Comparison of ENCODE assay signal across 8 cellular contexts in genomic region chr11:122850076-122850631, GRCh38. TPM values are rescaled to one million over a fixed set of nuclear protein-coding genes. Genes with fewer than 3 reads are reported as not detected.
DNase-seq lines count a peak whose midpoint lies in the region; ATAC-seq and TF ChIP-seq lines count a peak whose summit lies in the region.

No MANE protein-coding gene starts in this region.

- no peaks in the 10 kb centered on the region for H3K9me2 ChIP-seq in Loucy (replicated peaks; ENCODE audit: low read depth, low read length)

- H3K4me2 ChIP-seq in Loucy (ENCODE audit: low read depth, low read length, poor library complexity, severe bottlenecking) (peak overlapping the region; percentile 59), mesendoderm (ENCODE audit: low read length) (no peak overlapping the region)

- no peaks in the 10 kb centered on the region for H3K79me2 ChIP-seq in Loucy (ENCODE audit: insufficient read depth, low read length)
- H3K79me2 ChIP-seq in mesendoderm (ENCODE audit: control insufficient read depth, insufficient read depth, low read length) = no peaks in the 10 kb centered on the region

- no peaks in the 10 kb centered on the region for H3K27me3 ChIP-seq in CD4-positive, alpha-beta T cell (ENCODE audit: control insufficient read depth, insufficient read depth, low read length)
- H3K27me3 ChIP-seq in Loucy (ENCODE audit: insufficient read depth, low read length, poor library complexity, severe bottlenecking) (no peaks in the 10 kb centered on the region), mesendoderm (ENCODE audit: insufficient read depth, low read length, poor library complexity) (no peaks in the 10 kb centered on the region), upper lobe of right lung (no peaks in the 10 kb centered on the region)

- no peak for ATAC-seq in CD4-positive, alpha-beta T cell (ENCODE audit: poor library complexity)
- peak; percentile 73 for ATAC-seq in activated naive CD8-positive, alpha-beta T cell treated with anti-CD3 and anti-CD28 coated beads, Interleukin-2, amount 50 U/mL, for 24 hours
- no peak for ATAC-seq in GM19324 (IDR thresholded peaks at IDR 0.05; ENCODE audit: low FRiP score, unreplicated experiment)
- no peak for ATAC-seq in upper lobe of right lung

- H3K36me3 ChIP-seq in Loucy (ENCODE audit: insufficient read depth, low read length) (no peaks in the 10 kb centered on the region), mesendoderm (ENCODE audit: control insufficient read depth, insufficient read depth, low read length) (no peaks in the 10 kb centered on the region), upper lobe of right lung (no peaks in the 10 kb centered on the region)

- H3K23ac ChIP-seq in mesendoderm (ENCODE audit: low read length) = no peak overlapping the region

- H3K27ac ChIP-seq in CD4-positive, alpha-beta T cell (ENCODE audit: low read depth, low read length) = no peak overlapping the region
- H3K27ac ChIP-seq in mesendoderm (ENCODE audit: low read depth, low read length) (peak overlapping the region; percentile 79), upper lobe of right lung (no peak overlapping the region)

- H4K8ac ChIP-seq in mesendoderm (ENCODE audit: low read depth, low read length) = no peak overlapping the region

- peak overlapping the region; percentile 68 for H3K27ac Mint-ChIP-seq in CD4-positive, alpha-beta T cell
- peak overlapping the region; percentile 97 for H3K27ac Mint-ChIP-seq in activated naive CD8-positive, alpha-beta T cell treated with anti-CD3 and anti-CD28 coated beads, Interleukin-2, amount 50 U/mL, for 24 hours

- peak overlapping the region; percentile 60 for H3K4ac ChIP-seq in mesendoderm (ENCODE audit: low read depth, low read length)

- H3K4me1 ChIP-seq in Loucy (ENCODE audit: insufficient read depth, low read length, poor library complexity, severe bottlenecking) (peaks cover 50% of the 10 kb centered on the region), mesendoderm (ENCODE audit: control insufficient read depth, low read depth, low read length) (peaks cover 12% of the 10 kb centered on the region), upper lobe of right lung (no peaks in the 10 kb centered on the region)

- H3K4me3 ChIP-seq in Loucy (ENCODE audit: low read length, poor library complexity, severe bottlenecking) (peak overlapping the region; percentile 26), mesendoderm (ENCODE audit: low read length) (no peak overlapping the region), upper lobe of right lung (no peak overlapping the region)

- DNase-seq in CD4-positive, alpha-beta T cell = no peak
- peak; percentile 71 for DNase-seq in activated naive CD8-positive, alpha-beta T cell treated with anti-CD3 and anti-CD28 coated beads, Interleukin-2, amount 50 U/mL, for 24 hours
- DNase-seq in mesendoderm = peak; percentile 78
- DNase-seq in upper lobe of right lung = no peak
- DNase-seq in ACHN = no peak
- DNase-seq in SHP77 (lab: John Stamatoyannopoulos, UW) = no peak

- H3K9me3 ChIP-seq in CD4-positive, alpha-beta T cell (ENCODE audit: control insufficient read depth, low read length) = no peaks in the 10 kb centered on the region
- no peaks in the 10 kb centered on the region for H3K9me3 ChIP-seq in Loucy (ENCODE audit: insufficient read depth, low read depth, low read length)
- no peaks in the 10 kb centered on the region for H3K9me3 ChIP-seq in upper lobe of right lung

- H2AK5ac ChIP-seq in mesendoderm (ENCODE audit: low read length) = no peak overlapping the region

- peak overlapping the region; percentile 70 for H3K56ac ChIP-seq in mesendoderm (ENCODE audit: low read length)

- peak overlapping the region; percentile 61 for H2BK120ac ChIP-seq in mesendoderm (ENCODE audit: low read depth, low read length)

- H3K4me3 Mint-ChIP-seq in CD4-positive, alpha-beta T cell = no peak overlapping the region
- peak overlapping the region; percentile 65 for H3K4me3 Mint-ChIP-seq in activated naive CD8-positive, alpha-beta T cell treated with anti-CD3 and anti-CD28 coated beads, Interleukin-2, amount 50 U/mL, for 24 hours

- CTCF ChIA-PET in CD4-positive, alpha-beta T cell (lab: Charles Lee) = no interaction called here

- POLR2A ChIA-PET in CD4-positive, alpha-beta T cell (lab: Charles Lee) = interaction anchor here (2.9 kb wide), 1 partner anchor 11 kb away, joined by 26 read pairs; the partner anchor contains the start of gene CRTAM

- H4K20me1 ChIP-seq in Loucy (ENCODE audit: insufficient read depth, low read length, poor library complexity, severe bottlenecking) = no peaks in the 10 kb centered on the region

- no peaks in the 10 kb centered on the region for H3K79me1 ChIP-seq in mesendoderm (ENCODE audit: low read length)

- WGBS in mesendoderm (ENCODE audit: extremely low coverage, insufficient coverage, low lambda C conversion rate) = no CpG with 5 or more reads among the region's 7 CpGs

- H3K18ac ChIP-seq in mesendoderm (ENCODE audit: low read length) = no peak overlapping the region

- in situ Hi-C loops in ACHN (cut with HindIII; ENCODE audit: low pct_ligation_motif_present, low pct_unique_long_range_greater_than_20kb, low sequenced_read_pairs) = no loop called here

- no peak for TF ChIP-seq CTCF in CD4-positive, alpha-beta T cell (IDR thresholded peaks at IDR 0.05)
- TF ChIP-seq CTCF in Loucy (conservative IDR thresholded peaks at IDR 0.05; ENCODE audit: low read length) (peak; percentile 41), upper lobe of right lung (IDR thresholded peaks at IDR 0.05) (no peak)

- no peaks in the 10 kb centered on the region for H3K9me3 Mint-ChIP-seq in CD4-positive, alpha-beta T cell
- no peaks in the 10 kb centered on the region for H3K9me3 Mint-ChIP-seq in activated naive CD8-positive, alpha-beta T cell treated with anti-CD3 and anti-CD28 coated beads, Interleukin-2, amount 50 U/mL, for 24 hours

- no peaks in the 10 kb centered on the region for H3K36me3 Mint-ChIP-seq in CD4-positive, alpha-beta T cell (ENCODE audit: low read depth)
- H3K36me3 Mint-ChIP-seq in activated naive CD8-positive, alpha-beta T cell treated with anti-CD3 and anti-CD28 coated beads, Interleukin-2, amount 50 U/mL, for 24 hours (ENCODE audit: low read depth) = peaks cover 44% of the 10 kb centered on the region

- intact Hi-C loops in CD4-positive, alpha-beta T cell (cut with DNase I, micrococcal nuclease) = loop anchor here in 1 of 2 experiments (5.0 kb wide), 3 partner anchors 38 to 268 kb away; no protein-coding TSS in a partner anchor
- intact Hi-C loops in upper lobe of right lung (cut with DNase I) = loop anchor here (10.0 kb wide), 2 partner anchors 55 to 225 kb away; no protein-coding TSS in a partner anchor

- no peaks in the 10 kb centered on the region for H3K27me3 Mint-ChIP-seq in CD4-positive, alpha-beta T cell
- H3K27me3 Mint-ChIP-seq in activated naive CD8-positive, alpha-beta T cell treated with anti-CD3 and anti-CD28 coated beads, Interleukin-2, amount 50 U/mL, for 24 hours = no peaks in the 10 kb centered on the region

- peak overlapping the region; percentile 67 for H2BK5ac ChIP-seq in mesendoderm (ENCODE audit: low read length)

- H3K9ac ChIP-seq in Loucy (ENCODE audit: low read depth, low read length, poor library complexity, severe bottlenecking) (peak overlapping the region; percentile 23), mesendoderm (ENCODE audit: low read length) (peak overlapping the region; percentile 19)

- no peaks in the 10 kb centered on the region for H3F3A ChIP-seq in Loucy (ENCODE audit: low read depth)

- H4K5ac ChIP-seq in mesendoderm (ENCODE audit: low read length) = no peak overlapping the region

- H2BK15ac ChIP-seq in mesendoderm (replicated peaks; ENCODE audit: low read depth) = peak overlapping the region; percentile 20

- peaks cover 41% of the 10 kb centered on the region for H3K4me1 Mint-ChIP-seq in CD4-positive, alpha-beta T cell (ENCODE audit: low read depth)
- peaks cover 90% of the 10 kb centered on the region for H3K4me1 Mint-ChIP-seq in activated naive CD8-positive, alpha-beta T cell treated with anti-CD3 and anti-CD28 coated beads, Interleukin-2, amount 50 U/mL, for 24 hours

- H2AFZ ChIP-seq in Loucy (ENCODE audit: low read length) = peak overlapping the region; percentile 56

RNA-seq across cellular contexts. Expression of gene CRTAM, which starts 11.9 kb away (rescaled TPM):
- total RNA-seq in CD4-positive, alpha-beta T cell = 1 to 10 TPM in 1 of 2 experiments, under 1 TPM in 1; 0.70 to 1.3 TPM
- 0.31 TPM for polyA plus RNA-seq in mesendoderm (2013, experiment 1 of 2)
- 0.45 TPM for polyA plus RNA-seq in mesendoderm (2013, experiment 2 of 2)
- 8.5 TPM for total RNA-seq in upper lobe of right lung

RNA-seq across cellular contexts. Expression of gene JHY, which starts 32.4 kb away (rescaled TPM):
- 1 to 10 TPM; 4.6 to 4.7 TPM for total RNA-seq in CD4-positive, alpha-beta T cell
- 1.2 TPM for polyA plus RNA-seq in mesendoderm (2013, experiment 1 of 2)
- 1.2 TPM for polyA plus RNA-seq in mesendoderm (2013, experiment 2 of 2)
- total RNA-seq in upper lobe of right lung = 8.9 TPM

Comparison
In these comparisons a context has a peak if more than half of its experiments do, and no peak if none do; other contexts are left out.
1. DNase-seq: peak in activated naive CD8-positive, alpha-beta T cell treated with anti-CD3 and anti-CD28 coated beads, Interleukin-2, amount 50 U/mL, for 24 hours (single experiment) and mesendoderm (single experiment); none in CD4-positive, alpha-beta T cell (0 of 10), upper lobe of right lung (single experiment), ACHN (single experiment) and SHP77 (0 of 2).